8 cellular contexts compared by ENCODE assay signal in genomic region chr14:89616425-89617141, GRCh38.
DNase-seq lines count a peak whose midpoint lies in the region; ATAC-seq and TF ChIP-seq lines count a peak whose summit lies in the region.

No MANE protein-coding gene starts in this region.

- H3K36me3 ChIP-seq in tibial artery: no peaks in the 10 kb centered on the region

- no peaks in the 10 kb centered on the region for H3K9me3 ChIP-seq in tibial artery

- POLR2A ChIA-PET in activated naive CD8-positive, alpha-beta T cell treated with anti-CD3 and anti-CD28 coated beads, Interleukin-2, amount 10 ng/mL, durations not matched to agents 7 days and 5 days (lab: Charles Lee): interaction anchor here (0.6 to 4.3 kb wide), 3 partner anchors 25 to 279 kb away, joined by 3 to 33 read pairs (median 3); no protein-coding TSS in a partner anchor

- peaks cover 61% of the 10 kb centered on the region for H3K4me1 Mint-ChIP-seq in activated naive CD8-positive, alpha-beta T cell treated with anti-CD3 and anti-CD28 coated beads, Interleukin-2, amount 10 ng/mL, durations not matched to agents 7 days and 5 days

- H3K27me3 ChIP-seq in tibial artery: no peaks in the 10 kb centered on the region

- peak; percentile 78 for DNase-seq in GM10266 (ENCODE audit: extremely low spot score)
- no peak for DNase-seq in activated naive CD8-positive, alpha-beta T cell treated with anti-CD3 and anti-CD28 coated beads, Interleukin-2, amount 10 ng/mL, durations not matched to agents 7 days and 5 days
- peak; percentile 43 to 49 for DNase-seq in lung microvascular endothelial cell (ENCODE audit: low read depth in 2 of 2)
- DNase-seq in tibial artery: no peak
- no peak for DNase-seq in NCI-H2196 treated with DMSO at 0.1 percent for 48 hours (lab: John Stamatoyannopoulos, UW; ENCODE audit: unreplicated experiment)
- no peak for DNase-seq in activated CD4-positive, CD25-positive, alpha-beta regulatory T cell (lab: John Stamatoyannopoulos, UW)

- no peaks in the 10 kb centered on the region for H3K27me3 Mint-ChIP-seq in activated naive CD8-positive, alpha-beta T cell treated with anti-CD3 and anti-CD28 coated beads, Interleukin-2, amount 10 ng/mL, durations not matched to agents 7 days and 5 days

- H3K27ac ChIP-seq in tibial artery: peak overlapping the region in 1 of 2 donors; percentile 68

- H3K36me3 Mint-ChIP-seq in activated naive CD8-positive, alpha-beta T cell treated with anti-CD3 and anti-CD28 coated beads, Interleukin-2, amount 10 ng/mL, durations not matched to agents 7 days and 5 days: peaks cover 13% of the 10 kb centered on the region

- H3K27ac Mint-ChIP-seq in activated naive CD8-positive, alpha-beta T cell treated with anti-CD3 and anti-CD28 coated beads, Interleukin-2, amount 10 ng/mL, durations not matched to agents 7 days and 5 days: peak overlapping the region; percentile 97

- TF ChIP-seq CTCF in GM10266 (IDR thresholded peaks at IDR 0.05; ENCODE audit: control insufficient read depth, insufficient read depth, low read depth, missing control alignments) (no peak), tibial artery (IDR thresholded peaks at IDR 0.05) (no peak)

- no peaks in the 10 kb centered on the region for H3K9me3 Mint-ChIP-seq in activated naive CD8-positive, alpha-beta T cell treated with anti-CD3 and anti-CD28 coated beads, Interleukin-2, amount 10 ng/mL, durations not matched to agents 7 days and 5 days

- ATAC-seq in GM19463 (IDR thresholded peaks at IDR 0.05; ENCODE audit: unreplicated experiment) (peak; percentile 26), HG03520 (IDR thresholded peaks at IDR 0.05; ENCODE audit: unreplicated experiment) (peak; percentile 47)
- ATAC-seq in activated naive CD8-positive, alpha-beta T cell treated with anti-CD3 and anti-CD28 coated beads, Interleukin-2, amount 10 ng/mL, durations not matched to agents 7 days and 5 days (ENCODE audit: low read depth): peak; percentile 5

- H3K4me3 Mint-ChIP-seq in activated naive CD8-positive, alpha-beta T cell treated with anti-CD3 and anti-CD28 coated beads, Interleukin-2, amount 10 ng/mL, durations not matched to agents 7 days and 5 days: peak overlapping the region; percentile 82

- peaks cover 0 to 39% (median 7%) of the 10 kb centered on the region in 4 donors for H3K4me1 ChIP-seq in tibial artery

- H3K4me3 ChIP-seq in tibial artery: no peak overlapping the region

- intact Hi-C loops in tibial artery (cut with DNase I; ENCODE audit: low total_unique reads): no loop called here

Comparison
In these comparisons a context has a peak if more than half of its experiments do, and no peak if none do; other contexts are left out.
1. DNase-seq: peak in GM10266 (single experiment) and lung microvascular endothelial cell (2 of 2); none in activated naive CD8-positive, alpha-beta T cell treated with anti-CD3 and anti-CD28 coated beads, Interleukin-2, amount 10 ng/mL, durations not matched to agents 7 days and 5 days (single experiment), tibial artery (0 of 2), NCI-H2196 treated with DMSO at 0.1 percent for 48 hours (single experiment) and activated CD4-positive, CD25-positive, alpha-beta regulatory T cell (0 of 4).
2. Peak in every context shown above with its lines, with median percentiles within 50 percentile points of each other: ATAC-seq.